Comparison of ENCODE assay signal across 13 cellular contexts in genomic region chr7:155381852-155382801, GRCh38.
DNase-seq lines count a peak whose midpoint lies in the region; ATAC-seq, FAIRE-seq and TF ChIP-seq lines count a peak whose summit lies in the region.
"Had no signal": no experiment of that assay in that cellular context is flagged by ENCODE, and none has a peak within 500 bp of the region (broad histone marks: within the 10 kb centered on the region; RNA-seq: fewer than 3 reads in every experiment).

No MANE protein-coding gene starts in this region.

- no peak for ATAC-seq in stimulated activated effector memory CD8-positive, alpha-beta T cell treated with anti-CD3 and anti-CD28 coated beads, Interleukin-12 subunit alpha, Interleukin-12 subunit beta, amount 100 ng/mL, for 72 hours
- ATAC-seq in HG02623 (IDR thresholded peaks at IDR 0.05; ENCODE audit: unreplicated experiment) = no peak

- peak overlapping the region; percentile 66 for H3K4me3 Mint-ChIP-seq in astrocyte (ENCODE audit: unreplicated experiment)
- peak overlapping the region; percentile 30 for H3K4me3 Mint-ChIP-seq in stimulated activated effector memory CD8-positive, alpha-beta T cell treated with anti-CD3 and anti-CD28 coated beads, Interleukin-12 subunit alpha, Interleukin-12 subunit beta, amount 100 ng/mL, for 72 hours

- in situ Hi-C loops in GM13977 (cut with MboI; ENCODE audit: low pct_unique_long_range_greater_than_20kb, low sequenced_read_pairs, unreplicated experiment) = no loop called here

- H3K27me3 Mint-ChIP-seq in astrocyte (ENCODE audit: low read depth, unreplicated experiment) = peaks cover 92% of the 10 kb centered on the region

- H3K36me3 Mint-ChIP-seq in astrocyte (ENCODE audit: low read depth, unreplicated experiment) = no peaks in the 10 kb centered on the region
- H3K36me3 Mint-ChIP-seq in stimulated activated effector memory CD8-positive, alpha-beta T cell treated with anti-CD3 and anti-CD28 coated beads, Interleukin-12 subunit alpha, Interleukin-12 subunit beta, amount 100 ng/mL, for 72 hours = no peaks in the 10 kb centered on the region

- H3K36me3 ChIP-seq in astrocyte (ENCODE audit: insufficient read depth, low read length) = no peaks in the 10 kb centered on the region
- H3K36me3 ChIP-seq: vagina had no signal

- no peak overlapping the region for H2AFZ ChIP-seq in astrocyte (ENCODE audit: low read depth, low read length)

- H3K9me3 Mint-ChIP-seq in astrocyte (ENCODE audit: unreplicated experiment) = peaks cover 7% of the 10 kb centered on the region
- no peaks in the 10 kb centered on the region for H3K9me3 Mint-ChIP-seq in stimulated activated effector memory CD8-positive, alpha-beta T cell treated with anti-CD3 and anti-CD28 coated beads, Interleukin-12 subunit alpha, Interleukin-12 subunit beta, amount 100 ng/mL, for 72 hours

- H3K27ac Mint-ChIP-seq in astrocyte (ENCODE audit: unreplicated experiment) = peak overlapping the region; percentile 81
- H3K27ac Mint-ChIP-seq in stimulated activated effector memory CD8-positive, alpha-beta T cell treated with anti-CD3 and anti-CD28 coated beads, Interleukin-12 subunit alpha, Interleukin-12 subunit beta, amount 100 ng/mL, for 72 hours = no peak overlapping the region

- no peaks in the 10 kb centered on the region for H3K4me1 ChIP-seq in astrocyte (ENCODE audit: insufficient read depth, low read length)

- no peaks in the 10 kb centered on the region for H3K9me3 ChIP-seq in astrocyte (ENCODE audit: insufficient read depth, low read depth, low read length)
- H3K9me3 ChIP-seq: vagina had no signal

- H3K79me2 ChIP-seq in astrocyte (ENCODE audit: insufficient read depth, low read length) = no peaks in the 10 kb centered on the region

- DNase-seq in NCI-H1417 (lab: John Stamatoyannopoulos, UW) (peak in 2 of 3 experiments; percentile 34 to 53), NCI-H1417 treated with DMSO at 0.1 percent for 48 hours (lab: John Stamatoyannopoulos, UW) (no peak), astrocyte (ENCODE audit: low read depth) (no peak), left kidney (ENCODE audit: low read depth, low spot score) (peak; percentile 56), COR-L47 (lab: John Stamatoyannopoulos, UW) (no peak), GM13977 (ENCODE audit: low spot score) (no peak)
- DNase-seq in stimulated activated effector memory CD8-positive, alpha-beta T cell treated with anti-CD3 and anti-CD28 coated beads, Interleukin-12 subunit alpha, Interleukin-12 subunit beta, amount 100 ng/mL, for 72 hours (ENCODE audit: low spot score in 2 of 2) = no peak
- DNase-seq: activated effector memory CD4-positive, alpha-beta T cell treated with Interleukin-2 at 50 U/mL for 16 hours had no signal

- H3K9ac ChIP-seq in astrocyte (ENCODE audit: low read length) = no peak overlapping the region

- no peak for TF ChIP-seq CTCF in astrocyte (IDR thresholded peaks at IDR 0.05; ENCODE audit: insufficient read depth, low read depth, low read length)
- no peak for TF ChIP-seq CTCF in GM13977 (IDR thresholded peaks at IDR 0.05; ENCODE audit: extremely low read depth, insufficient read depth, missing control alignments)

- peak overlapping the region; percentile 76 for H3K4me2 ChIP-seq in astrocyte (ENCODE audit: low read length)

- H3K4me1 Mint-ChIP-seq in astrocyte (ENCODE audit: low read depth, unreplicated experiment) = peaks cover 7% of the 10 kb centered on the region
- H3K4me1 Mint-ChIP-seq in stimulated activated effector memory CD8-positive, alpha-beta T cell treated with anti-CD3 and anti-CD28 coated beads, Interleukin-12 subunit alpha, Interleukin-12 subunit beta, amount 100 ng/mL, for 72 hours = peaks cover 28% of the 10 kb centered on the region

- H3K27ac ChIP-seq in astrocyte (ENCODE audit: low read depth, low read length) = no peak overlapping the region
- H3K27ac ChIP-seq: SK-N-MC, vagina had no signal

- FAIRE-seq in astrocyte (lab: Jason Lieb, UNC) = no peak
- FAIRE-seq: A204.1, frontal cortex had no signal

- H3K27me3 ChIP-seq in astrocyte (ENCODE audit: insufficient read depth, low read length) = peaks cover 62% of the 10 kb centered on the region

- peaks cover 10% of the 10 kb centered on the region for H4K20me1 ChIP-seq in astrocyte (ENCODE audit: insufficient read depth, low read length)

- no peak overlapping the region for H3K4me3 ChIP-seq in astrocyte (ENCODE audit: insufficient read depth, low read depth, low read length)
- H3K4me3 ChIP-seq: SK-N-MC had no signal

Comparison
In these comparisons a context has a peak if more than half of its experiments do, and no peak if none do; other contexts are left out.
1. DNase-seq: peak in NCI-H1417 (2 of 3) and left kidney (single experiment); none in NCI-H1417 treated with DMSO at 0.1 percent for 48 hours (single experiment), astrocyte (single experiment), stimulated activated effector memory CD8-positive, alpha-beta T cell treated with anti-CD3 and anti-CD28 coated beads, Interleukin-12 subunit alpha, Interleukin-12 subunit beta, amount 100 ng/mL, for 72 hours (0 of 2), COR-L47 (single experiment) and GM13977 (single experiment).